In the genomic region with DNA sequence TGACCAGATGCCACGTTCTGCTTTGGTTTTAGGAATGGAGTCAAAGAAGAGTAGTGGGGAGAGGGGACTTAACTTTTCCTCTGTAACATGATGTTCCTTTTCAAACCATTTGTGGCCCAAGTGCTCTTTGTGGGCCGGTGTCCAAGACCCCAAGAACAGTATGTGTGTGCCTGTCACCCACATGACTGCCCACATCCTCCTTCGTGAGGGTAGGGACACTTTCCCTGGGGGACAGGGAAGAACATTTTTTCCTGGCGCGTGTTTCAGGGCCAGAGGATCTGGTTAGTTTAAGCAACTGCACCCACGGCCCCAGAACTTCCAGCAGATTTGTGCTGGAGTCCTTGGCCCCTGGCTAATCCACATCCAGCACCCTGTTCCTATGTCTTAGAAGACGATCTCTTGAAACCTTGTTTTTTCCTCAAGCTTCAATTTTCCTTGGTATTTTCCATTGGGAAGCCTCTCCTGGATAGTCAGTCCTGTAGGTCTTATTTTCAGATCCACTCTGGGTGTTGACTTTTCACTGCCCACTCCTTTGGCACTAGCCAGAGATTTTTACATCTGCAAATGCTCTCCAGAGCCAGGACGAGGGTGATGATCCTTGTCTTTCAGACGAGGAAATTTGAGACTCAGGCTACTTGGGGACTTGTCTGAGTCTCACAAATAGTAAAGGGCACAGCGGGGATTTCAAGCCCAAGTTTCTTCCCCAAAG, we compare ENCODE assay signal across 2 cellular contexts.
TF ChIP-seq lines count a peak whose summit lies in the region.

No MANE protein-coding gene starts in this region.

TF ChIP-seq in endothelial cell of umbilical vein, 7 proteins besides CTCF, POLR2A, EP300 and RAD21:
- TF ChIP-seq POLR2AphosphoS5 (IDR thresholded peaks at IDR 0.05; ENCODE audit: insufficient read depth, low read depth, low read length) (no peak), JUN (IDR thresholded peaks at IDR 0.05; ENCODE audit: borderline replicate concordance, insufficient read depth, insufficient read length, low read depth) (no peak), MYC (IDR thresholded peaks at IDR 0.05; ENCODE audit: low read depth, low read length) (no peak), FOS (IDR thresholded peaks at IDR 0.05; ENCODE audit: borderline replicate concordance, insufficient read depth, low read length) (no peak), GATA2 (IDR thresholded peaks at IDR 0.05; ENCODE audit: insufficient read depth, insufficient read length, low read depth, low read length) (no peak), EZH2 (IDR thresholded peaks at IDR 0.05; ENCODE audit: borderline replicate concordance, low read depth, low read length, severe bottlenecking) (no peak), MAX (IDR thresholded peaks at IDR 0.05; ENCODE audit: insufficient read depth, insufficient read length) (no peak)

TF ChIP-seq in neural cell, 6 proteins besides CTCF, POLR2A, EP300 and RAD21:
- TF ChIP-seq EZH2 (IDR thresholded peaks at IDR 0.05; ENCODE audit: borderline replicate concordance, insufficient read depth, low read length, poor library complexity, severe bottlenecking), result no peak
- TF ChIP-seq TAF1 (IDR thresholded peaks at IDR 0.05; ENCODE audit: low read depth), result no peak
- TF ChIP-seq POLR2AphosphoS5 (IDR thresholded peaks at IDR 0.05), result no peak
- no peak for TF ChIP-seq MXI1 (conservative IDR thresholded peaks at IDR 0.05; ENCODE audit: poor library complexity, severe bottlenecking)
- TF ChIP-seq REST (IDR thresholded peaks at IDR 0.05; ENCODE audit: borderline replicate concordance), result no peak
- TF ChIP-seq SMC3 (conservative IDR thresholded peaks at IDR 0.05; ENCODE audit: poor library complexity), result no peak
